Comparison of ENCODE assay signal across 25 cellular contexts in genomic region chr2:179201884-179202283, GRCh38.
DNase-seq lines count a peak whose midpoint lies in the region; ATAC-seq and TF ChIP-seq lines count a peak whose summit lies in the region.
"Had no signal": no experiment of that assay in that cellular context is flagged by ENCODE, and none has a peak within 500 bp of the region (broad histone marks: within the 10 kb centered on the region; RNA-seq: fewer than 3 reads in every experiment).

No MANE protein-coding gene starts in this region.

- H3K4me3 ChIP-seq in breast epithelium (no peak overlapping the region), epithelial cell of esophagus (ENCODE audit: low read length) (no peak overlapping the region), suprapubic skin (no peak overlapping the region), esophagus muscularis mucosa (no peak overlapping the region)
- H3K4me3 ChIP-seq: lung, SJCRH30 had no signal

- no peak for TF ChIP-seq POLR2A in breast epithelium (IDR thresholded peaks at IDR 0.05)
- TF ChIP-seq POLR2A in suprapubic skin (IDR thresholded peaks at IDR 0.05), result no peak
- no peak for TF ChIP-seq POLR2A in esophagus muscularis mucosa (IDR thresholded peaks at IDR 0.05; ENCODE audit: low read depth)

- no peaks in the 10 kb centered on the region for H3K27me3 Mint-ChIP-seq in MCF 10A (ENCODE audit: insufficient read depth, unreplicated experiment)
- H3K27me3 Mint-ChIP-seq: activated naive CD8-positive, alpha-beta T cell treated with anti-CD3 and anti-CD28 coated beads for 36 hours; brain; CD4-positive, CD25-positive, alpha-beta regulatory T cell; naive B cell had no signal

- no peak overlapping the region for H3K4me3 Mint-ChIP-seq in MCF 10A (ENCODE audit: unreplicated experiment)
- H3K4me3 Mint-ChIP-seq: activated CD8-positive, alpha-beta T cell treated with anti-CD3 and anti-CD28 coated beads, Interleukin-2, amount 10 ng/mL, durations not matched to agents 7 days and 5 days; activated naive CD8-positive, alpha-beta T cell treated with anti-CD3 and anti-CD28 coated beads for 36 hours; activated T-helper 1 cell treated with anti-CD3 and anti-CD28 coated beads, Interleukin-12 subunit alpha, Interleukin-12 subunit beta, Interleukin-2, Interleukin-4 antibody, amounts not matched to agents 30 ng/mL and 10 ng/mL and 1 ng/mL, durations not matched to agents 14 hours and 24 hours and 36 hours; brain; CD4-positive, CD25-positive, alpha-beta regulatory T cell; naive B cell had no signal

- WGBS in suprapubic skin, result 94% methylated on average over 3 of the region's 3 CpGs
- WGBS in esophagus muscularis mucosa, result 98% methylated on average over 3 of the region's 3 CpGs

- ATAC-seq in HG02885 (IDR thresholded peaks at IDR 0.05; ENCODE audit: poor library complexity, unreplicated experiment) (no peak), HG03565 (IDR thresholded peaks at IDR 0.05; ENCODE audit: unreplicated experiment) (no peak)
- ATAC-seq: activated CD8-positive, alpha-beta T cell treated with anti-CD3 and anti-CD28 coated beads, Interleukin-2, amount 10 ng/mL, durations not matched to agents 7 days and 5 days; sciatic nerve had no signal

- H3K4me1 Mint-ChIP-seq in MCF 10A (ENCODE audit: insufficient read depth, unreplicated experiment), result no peaks in the 10 kb centered on the region
- H3K4me1 Mint-ChIP-seq: activated naive CD8-positive, alpha-beta T cell treated with anti-CD3 and anti-CD28 coated beads for 36 hours; brain had no signal

- intact Hi-C loops in MCF 10A (cut with micrococcal nuclease) (no loop called here), breast epithelium (cut with DNase I; ENCODE audit: low total_unique reads) (no loop called here), esophagus muscularis mucosa (cut with DNase I) (no loop called here)

- H3K36me3 ChIP-seq in breast epithelium, result no peaks in the 10 kb centered on the region
- H3K36me3 ChIP-seq in suprapubic skin, result no peaks in the 10 kb centered on the region
- H3K36me3 ChIP-seq in esophagus muscularis mucosa, result no peaks in the 10 kb centered on the region
- H3K36me3 ChIP-seq: SJCRH30, WERI-Rb-1 had no signal

- peaks cover 12% of the 10 kb centered on the region for H3K9me3 Mint-ChIP-seq in MCF 10A (ENCODE audit: unreplicated experiment)

- H3K9me3 ChIP-seq in breast epithelium (peaks cover 0 to 25% of the 10 kb centered on the region in 2 donors), suprapubic skin (no peaks in the 10 kb centered on the region), esophagus muscularis mucosa (peaks cover 0 to 3% (median 0%) of the 10 kb centered on the region in 4 donors)
- H3K9me3 ChIP-seq: SJCRH30 had no signal

- H3K27me3 ChIP-seq in breast epithelium (no peaks in the 10 kb centered on the region), suprapubic skin (no peaks in the 10 kb centered on the region), esophagus muscularis mucosa (no peaks in the 10 kb centered on the region)
- H3K27me3 ChIP-seq: SJCRH30 had no signal

- no peak overlapping the region for H3K27ac ChIP-seq in breast epithelium
- no peak overlapping the region for H3K27ac ChIP-seq in suprapubic skin
- H3K27ac ChIP-seq in esophagus muscularis mucosa (replicated peaks in 1 of 4), result no peak overlapping the region
- H3K27ac ChIP-seq: KMS-11, SJCRH30, WERI-Rb-1 had no signal

- no peak overlapping the region for H3K27ac Mint-ChIP-seq in MCF 10A (ENCODE audit: low read depth, unreplicated experiment)
- H3K27ac Mint-ChIP-seq: activated CD8-positive, alpha-beta T cell treated with anti-CD3 and anti-CD28 coated beads, Interleukin-2, amount 10 ng/mL, durations not matched to agents 7 days and 5 days; activated naive CD8-positive, alpha-beta T cell treated with anti-CD3 and anti-CD28 coated beads for 36 hours; activated T-helper 1 cell treated with anti-CD3 and anti-CD28 coated beads, Interleukin-12 subunit alpha, Interleukin-12 subunit beta, Interleukin-2, Interleukin-4 antibody, amounts not matched to agents 30 ng/mL and 10 ng/mL and 1 ng/mL, durations not matched to agents 14 hours and 24 hours and 36 hours; brain; CD4-positive, CD25-positive, alpha-beta regulatory T cell; naive B cell had no signal

- no TSS peak for BruUV-seq in MCF 10A (replicated peaks; lab: Mats Ljungman, UMichigan)

- CTCF ChIA-PET in MCF 10A (lab: Yijun Ruan, JAX), result no interaction called here

- no peak for TF ChIP-seq CTCF in MCF 10A (IDR thresholded peaks at IDR 0.05; ENCODE audit: unreplicated experiment)
- no peak for TF ChIP-seq CTCF in breast epithelium (IDR thresholded peaks at IDR 0.05)
- TF ChIP-seq CTCF in epithelial cell of esophagus (IDR thresholded peaks at IDR 0.05; ENCODE audit: insufficient read depth, low read depth, low read length, missing control alignments), result no peak
- TF ChIP-seq CTCF in suprapubic skin (IDR thresholded peaks at IDR 0.05), result no peak
- no peak for TF ChIP-seq CTCF in esophagus muscularis mucosa (IDR thresholded peaks at IDR 0.05)

- POLR2A ChIA-PET in MCF 10A (lab: Yijun Ruan, JAX), result no interaction called here

- peaks cover 9% of the 10 kb centered on the region for H3K36me3 Mint-ChIP-seq in MCF 10A (ENCODE audit: insufficient read depth, unreplicated experiment)

- H3K4me1 ChIP-seq in breast epithelium (no peaks in the 10 kb centered on the region), suprapubic skin (no peaks in the 10 kb centered on the region), esophagus muscularis mucosa (peaks cover 0 to 15% (median 3%) of the 10 kb centered on the region in 4 donors)
- H3K4me1 ChIP-seq: SJCRH30 had no signal

- TF ChIP-seq EP300 in suprapubic skin (IDR thresholded peaks at IDR 0.05), result no peak
- TF ChIP-seq EP300 in esophagus muscularis mucosa (IDR thresholded peaks at IDR 0.05), result no peak

- DNase-seq in MCF 10A (ENCODE audit: unreplicated experiment) (peak; percentile 24), breast epithelium (ENCODE audit: low spot score in 2 of 2) (no peak), NCI-H510A (lab: John Stamatoyannopoulos, UW) (peak; percentile 21), epithelial cell of esophagus (ENCODE audit: low read depth) (peak; percentile 13), suprapubic skin (ENCODE audit: low spot score in 2 of 2) (no peak), esophagus muscularis mucosa (ENCODE audit: extremely low spot score) (no peak)
- DNase-seq: activated CD8-positive, alpha-beta T cell treated with anti-CD3 and anti-CD28 coated beads, Interleukin-2, amount 10 ng/mL, durations not matched to agents 7 days and 5 days; activated naive CD8-positive, alpha-beta T cell treated with anti-CD3 and anti-CD28 coated beads for 36 hours; GOT3; naive B cell; NCI-H1417 treated with DMSO at 0.1 percent for 48 hours; NCI-H446; stimulated activated naive CD4-positive, alpha-beta T cell treated with Interleukin-2 at 50 U/mL for 16 hours; T-helper 2 cell; trophoblast cell; WERI-Rb-1 had no signal

Comparison
In these comparisons a context has a peak if more than half of its experiments do, and no peak if none do; other contexts are left out.
1. DNase-seq: peak in MCF 10A (single experiment), NCI-H510A (single experiment) and epithelial cell of esophagus (single experiment); none in breast epithelium (0 of 2), suprapubic skin (0 of 2) and esophagus muscularis mucosa (single experiment).